In genomic region chrX:43975747-43976146, GRCh38 we compare ENCODE assay signal across 34 cellular contexts. TPM values are rescaled to one million over a fixed set of nuclear protein-coding genes. Genes with fewer than 3 reads are reported as not detected.
"Had no signal": no experiment of that assay in that cellular context is flagged by ENCODE, and none has a peak within 500 bp of the region (broad histone marks: within the 10 kb centered on the region; RNA-seq: fewer than 3 reads in every experiment).

No MANE protein-coding gene starts in this region.

- DNase-seq: activated CD4-positive, alpha-beta memory T cell treated with anti-CD3 and anti-CD28 coated beads for 36 hours; activated CD4-positive, alpha-beta T cell treated with anti-CD3 and anti-CD28 coated beads for 36 hours; activated CD4-positive, alpha-beta T cell treated with anti-CD3 and anti-CD28 coated beads, Interleukin-2, amount 10 ng/mL, durations not matched to agents 7 days and 5 days; activated CD8-positive, alpha-beta memory T cell treated with anti-CD3 and anti-CD28 coated beads, Interleukin-2, amount 50 U/mL, for 4 hours; activated gamma-delta T cell treated with Interleukin-2 at 50 U/mL for 16 hours; activated naive CD4-positive, alpha-beta T cell treated with anti-CD3 and anti-CD28 coated beads for 36 hours; activated T-cell treated with anti-CD3 and anti-CD28 coated beads for 4 hours; activated T-cell treated with anti-CD3 and anti-CD28 coated beads, Interleukin-2, amount 50 U/mL, for 4 hours; adrenal gland; body of pancreas; cerebellar nuclear complex; Kasumi-1; KG1; NCI-H1048; NCI-H1105 treated with DMSO at 0.1 percent for 48 hours; NCI-H1436 treated with DMSO at 0.1 percent for 48 hours; NCI-H1694 treated with DMSO at 0.1 percent for 48 hours; NCI-H2029; NCI-H345; NCI-H524 treated with DMSO at 0.1 percent for 48 hours; NK-92 treated with Interleukin-12 subunit alpha and Interleukin-12 subunit beta, amount 100 ng/mL, for 24 hours; PC-3; Peyer's patch; Right ventricle myocardium superior; SW 1271 had no signal

- H3K4me3 ChIP-seq: adrenal gland, body of pancreas, breast epithelium, Peyer's patch had no signal

- H3K9me3 ChIP-seq: adrenal gland, body of pancreas, breast epithelium, Peyer's patch had no signal

- H3K27me3 ChIP-seq: body of pancreas, Peyer's patch had no signal

- H3K36me3 ChIP-seq: adrenal gland, breast epithelium, Peyer's patch had no signal

- H3K27ac ChIP-seq: adrenal gland, body of pancreas, breast epithelium, Peyer's patch had no signal

- ATAC-seq: activated CD4-positive, alpha-beta T cell treated with anti-CD3 and anti-CD28 coated beads for 36 hours; activated CD4-positive, CD25-positive, alpha-beta regulatory T cell treated with anti-CD3 and anti-CD28 coated beads, Interleukin-2, amount 50 U/mL, for 24 hours; activated naive CD4-positive, alpha-beta T cell treated with anti-CD3 and anti-CD28 coated beads, Interleukin-2, amount 50 U/mL, for 72 hours; activated T-cell treated with anti-CD3 and anti-CD28 coated beads, Interleukin-2, amount 50 U/mL, for 4 hours; body of pancreas; PC-3; WTC11 had no signal

- H3K4me1 ChIP-seq: adrenal gland, breast epithelium, Peyer's patch had no signal

- FAIRE-seq: TTC549 had no signal

RNA-seq across cellular contexts. Expression of gene NDP, which starts 2.6 kb away (rescaled TPM):
- total RNA-seq: activated CD4-positive, alpha-beta memory T cell treated with anti-CD3 and anti-CD28 coated beads for 36 hours; activated CD4-positive, alpha-beta T cell treated with anti-CD3 and anti-CD28 coated beads for 36 hours; activated CD4-positive, alpha-beta T cell treated with anti-CD3 and anti-CD28 coated beads, Interleukin-2, amount 10 ng/mL, durations not matched to agents 7 days and 5 days; activated naive CD4-positive, alpha-beta T cell treated with anti-CD3 and anti-CD28 coated beads for 36 hours; activated naive CD4-positive, alpha-beta T cell treated with anti-CD3 and anti-CD28 coated beads, Interleukin-2, amount 50 U/mL, for 72 hours; activated T-cell treated with anti-CD3 and anti-CD28 coated beads, Interleukin-2, amount 50 U/mL, for 4 hours; activated T-helper 1 cell treated with anti-CD3 and anti-CD28 coated beads, Interleukin-12 subunit alpha, Interleukin-12 subunit beta, Interleukin-2, Interleukin-4 antibody, amounts not matched to agents 30 ng/mL and 10 ng/mL and 1 ng/mL, durations not matched to agents 14 hours and 24 hours and 36 hours; astrocyte; body of pancreas; NCI-H460; Right ventricle myocardium superior; T-helper 1 cell treated with Interleukin-12 subunit alpha and Interleukin-12 subunit beta and Interleukin-4 antibody, amounts not matched to agents 30 ng/mL and 1 ng/mL, for 36 hours had no signal
